Comparison of ENCODE assay signal across 13 cellular contexts in the genomic region with DNA sequence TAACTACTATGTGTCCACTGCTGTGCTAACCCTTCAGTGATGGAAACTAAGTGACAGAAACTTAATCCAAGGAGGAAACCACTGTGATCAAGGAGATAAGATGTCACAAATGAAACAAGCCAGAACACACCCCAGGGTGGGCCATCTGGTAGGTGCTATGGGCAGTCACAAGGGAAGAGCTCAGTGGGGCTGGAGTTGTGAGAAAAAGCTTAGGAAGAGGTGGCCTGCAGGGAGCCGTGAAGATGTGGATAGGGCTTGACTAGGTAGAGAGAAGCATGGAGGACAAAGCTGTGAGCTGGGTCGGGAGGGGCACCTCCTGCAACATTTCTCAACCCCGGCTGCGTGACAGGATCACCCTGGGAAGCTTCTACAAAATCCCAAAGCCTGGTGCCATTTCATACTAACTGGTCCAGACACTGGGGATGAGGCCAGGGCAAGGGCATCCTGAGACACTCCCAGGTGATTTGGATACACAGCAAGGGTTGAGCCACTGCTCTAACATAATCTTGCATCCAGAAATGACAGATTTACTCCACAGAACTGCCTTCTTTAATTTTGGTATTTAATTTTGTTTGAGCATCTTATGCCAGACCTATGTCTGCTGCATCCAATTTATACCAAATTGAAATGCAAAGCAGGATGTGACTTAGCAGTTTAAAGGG.
A peak's percentile ranks its signal among the peaks of the same experiment; 100 is the strongest.
DNase-seq lines count a peak whose midpoint lies in the region; ATAC-seq and TF ChIP-seq lines count a peak whose summit lies in the region.
"Had no signal": no experiment of that assay in that cellular context is flagged by ENCODE, and none has a peak within 500 bp of the region (broad histone marks: within the 10 kb centered on the region; RNA-seq: fewer than 3 reads in every experiment).

No MANE protein-coding gene starts in this region.

- no peak overlapping the region for H3K27ac Mint-ChIP-seq in IgD-negative memory B cell
- H3K27ac Mint-ChIP-seq in activated CD4-positive, alpha-beta memory T cell treated with anti-CD3 and anti-CD28 coated beads, Interleukin-2, amount 10 ng/mL, durations not matched to agents 7 days and 5 days: peak overlapping the region; percentile 99
- H3K27ac Mint-ChIP-seq in naive thymus-derived CD4-positive, alpha-beta T cell: peak overlapping the region in 6 of 9 donors; percentile 16 to 94 (median 46)

- H3K36me3 Mint-ChIP-seq in IgD-negative memory B cell: peaks cover 2% of the 10 kb centered on the region
- peaks cover 38% of the 10 kb centered on the region for H3K36me3 Mint-ChIP-seq in activated CD4-positive, alpha-beta memory T cell treated with anti-CD3 and anti-CD28 coated beads, Interleukin-2, amount 10 ng/mL, durations not matched to agents 7 days and 5 days (ENCODE audit: low read depth)
- peaks cover 0 to 30% (median 0%) of the 10 kb centered on the region in 5 donors for H3K36me3 Mint-ChIP-seq in naive thymus-derived CD4-positive, alpha-beta T cell

- ATAC-seq in naive thymus-derived CD4-positive, alpha-beta T cell: no peak
- no peak for ATAC-seq in HG02678 (IDR thresholded peaks at IDR 0.05; ENCODE audit: unreplicated experiment)
- ATAC-seq: A549 had no signal

- peak overlapping the region; percentile 17 to 82 (median 46) for H3K4me3 Mint-ChIP-seq in IgD-negative memory B cell
- H3K4me3 Mint-ChIP-seq in activated CD4-positive, alpha-beta memory T cell treated with anti-CD3 and anti-CD28 coated beads, Interleukin-2, amount 10 ng/mL, durations not matched to agents 7 days and 5 days: peak overlapping the region; percentile 71
- H3K4me3 Mint-ChIP-seq in naive thymus-derived CD4-positive, alpha-beta T cell: peak overlapping the region; percentile 19 to 88 (median 52)

- intact Hi-C loops in naive thymus-derived CD4-positive, alpha-beta T cell (cut with micrococcal nuclease): loop anchor here (1.0 to 5.0 kb wide), 6 partner anchors 11 to 117 kb away; a partner anchor contains a TSS
- intact Hi-C loops in esophagus muscularis mucosa (cut with DNase I): no loop called here

- CTCF ChIA-PET in activated CD4-positive, alpha-beta memory T cell treated with anti-CD3 and anti-CD28 coated beads, Interleukin-2, amount 10 ng/mL, durations not matched to agents 7 days and 5 days (lab: Charles Lee): interaction anchor here (1.1 to 3.8 kb wide), 9 partner anchors 8 to 99 kb away, joined by 3 to 29 read pairs (median 4); a partner anchor contains a TSS
- CTCF ChIA-PET in naive thymus-derived CD4-positive, alpha-beta T cell (lab: Charles Lee): interaction anchor here (1.1 to 1.6 kb wide), 2 partner anchors 14 to 69 kb away, joined by 3 read pairs; a partner anchor contains a TSS

- DNase-seq in NCI-H2171 treated with DMSO at 0.1 percent for 48 hours (lab: John Stamatoyannopoulos, UW) (peak; percentile 42), NCI-H2171 (lab: John Stamatoyannopoulos, UW) (no peak), pons (ENCODE audit: low spot score) (no peak), esophagus muscularis mucosa (ENCODE audit: extremely low spot score) (no peak)
- no peak for DNase-seq in activated CD4-positive, alpha-beta memory T cell treated with anti-CD3 and anti-CD28 coated beads, Interleukin-2, amount 10 ng/mL, durations not matched to agents 7 days and 5 days
- DNase-seq in naive thymus-derived CD4-positive, alpha-beta T cell: no peak
- DNase-seq: hippocampal formation, lower lobe of right lung, NCI-H1092, NCI-H526 had no signal

- TF ChIP-seq POLR2A in esophagus muscularis mucosa (IDR thresholded peaks at IDR 0.05; ENCODE audit: low read depth): no peak

- peaks cover 46 to 75% of the 10 kb centered on the region in 2 donors for H3K4me1 ChIP-seq in naive thymus-derived CD4-positive, alpha-beta T cell (ENCODE audit: control insufficient read depth in 2 of 2, insufficient read depth in 2 of 2, low read length in 2 of 2)
- H3K4me1 ChIP-seq in esophagus muscularis mucosa: peaks cover 0 to 5% (median 0%) of the 10 kb centered on the region in 4 donors

- POLR2A ChIA-PET in activated CD4-positive, alpha-beta memory T cell treated with anti-CD3 and anti-CD28 coated beads, Interleukin-2, amount 10 ng/mL, durations not matched to agents 7 days and 5 days (lab: Charles Lee): interaction anchor here (0.7 to 10.1 kb wide), 17 partner anchors 11 to 214 kb away, joined by 3 to 191 read pairs (median 6); a partner anchor contains a TSS
- POLR2A ChIA-PET in naive thymus-derived CD4-positive, alpha-beta T cell (lab: Charles Lee): interaction anchor here (2.5 kb wide), 1 partner anchor 68 kb away, joined by 14 read pairs; a partner anchor contains a TSS

- no peaks in the 10 kb centered on the region for H3K36me3 ChIP-seq in naive thymus-derived CD4-positive, alpha-beta T cell (ENCODE audit: control insufficient read depth in 2 of 3, insufficient read depth in 3 of 3, low read length in 3 of 3)
- H3K36me3 ChIP-seq in esophagus muscularis mucosa: no peaks in the 10 kb centered on the region
- H3K36me3 ChIP-seq: lower lobe of right lung had no signal

- H3K4me3 ChIP-seq in naive thymus-derived CD4-positive, alpha-beta T cell (ENCODE audit: low read length): peak overlapping the region; percentile 23
- H3K4me3 ChIP-seq in esophagus muscularis mucosa: no peak overlapping the region
- H3K4me3 ChIP-seq: A549, lower lobe of right lung had no signal

- no peak for TF ChIP-seq EP300 in esophagus muscularis mucosa (IDR thresholded peaks at IDR 0.05)

- no peaks in the 10 kb centered on the region for H3K27me3 Mint-ChIP-seq in IgD-negative memory B cell
- H3K27me3 Mint-ChIP-seq in activated CD4-positive, alpha-beta memory T cell treated with anti-CD3 and anti-CD28 coated beads, Interleukin-2, amount 10 ng/mL, durations not matched to agents 7 days and 5 days: no peaks in the 10 kb centered on the region
- H3K27me3 Mint-ChIP-seq in naive thymus-derived CD4-positive, alpha-beta T cell: no peaks in the 10 kb centered on the region

- no peaks in the 10 kb centered on the region for H3K9me3 Mint-ChIP-seq in IgD-negative memory B cell
- no peaks in the 10 kb centered on the region for H3K9me3 Mint-ChIP-seq in activated CD4-positive, alpha-beta memory T cell treated with anti-CD3 and anti-CD28 coated beads, Interleukin-2, amount 10 ng/mL, durations not matched to agents 7 days and 5 days
- peaks cover 0 to 4% (median 0%) of the 10 kb centered on the region in 11 donors for H3K9me3 Mint-ChIP-seq in naive thymus-derived CD4-positive, alpha-beta T cell

- no peak for TF ChIP-seq CTCF in esophagus muscularis mucosa (IDR thresholded peaks at IDR 0.05)

- 83% methylated on average over 4 of the region's 4 CpGs for WGBS in esophagus muscularis mucosa

- H3K27ac ChIP-seq in naive thymus-derived CD4-positive, alpha-beta T cell (ENCODE audit: low read depth, low read length): no peak overlapping the region
- H3K27ac ChIP-seq in esophagus muscularis mucosa (replicated peaks in 1 of 4): no peak overlapping the region
- H3K27ac ChIP-seq: A549, lower lobe of right lung had no signal

- peaks cover 41 to 48% (median 42%) of the 10 kb centered on the region in 3 donors for H3K4me1 Mint-ChIP-seq in IgD-negative memory B cell
- H3K4me1 Mint-ChIP-seq in activated CD4-positive, alpha-beta memory T cell treated with anti-CD3 and anti-CD28 coated beads, Interleukin-2, amount 10 ng/mL, durations not matched to agents 7 days and 5 days: peaks cover 57% of the 10 kb centered on the region
- peaks cover 37 to 54% (median 53%) of the 10 kb centered on the region in 7 donors for H3K4me1 Mint-ChIP-seq in naive thymus-derived CD4-positive, alpha-beta T cell

- no peaks in the 10 kb centered on the region for H3K27me3 ChIP-seq in naive thymus-derived CD4-positive, alpha-beta T cell (ENCODE audit: control insufficient read depth in 2 of 2, insufficient read depth in 2 of 2, low read length in 2 of 2)
- H3K27me3 ChIP-seq in esophagus muscularis mucosa: no peaks in the 10 kb centered on the region

- no peaks in the 10 kb centered on the region for H3K9me3 ChIP-seq in naive thymus-derived CD4-positive, alpha-beta T cell (ENCODE audit: control insufficient read depth in 2 of 3, low read length in 3 of 3)
- no peaks in the 10 kb centered on the region for H3K9me3 ChIP-seq in esophagus muscularis mucosa
- H3K9me3 ChIP-seq: A549, lower lobe of right lung had no signal

Comparison
In these comparisons a context has a peak if more than half of its experiments do, and no peak if none do; other contexts are left out.
1. H3K27ac Mint-ChIP-seq: peak in activated CD4-positive, alpha-beta memory T cell treated with anti-CD3 and anti-CD28 coated beads, Interleukin-2, amount 10 ng/mL, durations not matched to agents 7 days and 5 days (single experiment) and naive thymus-derived CD4-positive, alpha-beta T cell (6 of 9); none in IgD-negative memory B cell (0 of 3).
2. Peak in every context shown above with its lines, with median percentiles within 50 percentile points of each other: H3K4me3 Mint-ChIP-seq.